ENCODE assay signal across 19 cellular contexts in genomic region chr15:49286649-49287394, GRCh38.
DNase-seq lines count a peak whose midpoint lies in the region; ATAC-seq, FAIRE-seq and TF ChIP-seq lines count a peak whose summit lies in the region.
"Had no signal": no experiment of that assay in that cellular context is flagged by ENCODE, and none has a peak within 500 bp of the region (broad histone marks: within the 10 kb centered on the region; RNA-seq: fewer than 3 reads in every experiment).

No MANE protein-coding gene starts in this region.

- no peaks in the 10 kb centered on the region for H3K9me3 ChIP-seq in H9 (ENCODE audit: control insufficient read depth, low read depth, low read length)
- H3K9me3 ChIP-seq: SJSA1 had no signal

- H3K4ac ChIP-seq in H9 (ENCODE audit: low read depth, low read length): no peak overlapping the region

- no peak overlapping the region for H3K4me3 Mint-ChIP-seq in activated naive CD4-positive, alpha-beta T cell treated with anti-CD3 and anti-CD28 coated beads, Interleukin-2, amount 50 U/mL, for 24 hours
- H3K4me3 Mint-ChIP-seq in T-helper 1 cell treated with Interleukin-12 subunit alpha and Interleukin-12 subunit beta and Interleukin-4 antibody, amounts not matched to agents 30 μg/mL and 1 μg/mL, for 36 hours: no peak overlapping the region
- peak overlapping the region; percentile 21 to 24 for H3K4me3 Mint-ChIP-seq in stimulated activated naive CD8-positive, alpha-beta T cell treated with anti-CD3 and anti-CD28 coated beads, Interleukin-15, amount 100 ng/mL, for 72 hours
- H3K4me3 Mint-ChIP-seq in H9: no peak overlapping the region

- peaks cover 29% of the 10 kb centered on the region for H3K4me1 Mint-ChIP-seq in activated naive CD4-positive, alpha-beta T cell treated with anti-CD3 and anti-CD28 coated beads, Interleukin-2, amount 50 U/mL, for 24 hours
- H3K4me1 Mint-ChIP-seq in T-helper 1 cell treated with Interleukin-12 subunit alpha and Interleukin-12 subunit beta and Interleukin-4 antibody, amounts not matched to agents 30 μg/mL and 1 μg/mL, for 36 hours (ENCODE audit: low read depth): peaks cover 22% of the 10 kb centered on the region
- peaks cover 53% of the 10 kb centered on the region for H3K4me1 Mint-ChIP-seq in stimulated activated naive CD8-positive, alpha-beta T cell treated with anti-CD3 and anti-CD28 coated beads, Interleukin-15, amount 100 ng/mL, for 72 hours
- peaks cover 13 to 16% of the 10 kb centered on the region in 2 experiments for H3K4me1 Mint-ChIP-seq in H9

- H4K20me1 ChIP-seq in H9 (ENCODE audit: control insufficient read depth, insufficient read depth, insufficient read length): no peaks in the 10 kb centered on the region

- ATAC-seq in stimulated activated naive CD8-positive, alpha-beta T cell treated with anti-CD3 and anti-CD28 coated beads, Interleukin-15, amount 100 ng/mL, for 72 hours: peak; percentile 89
- ATAC-seq: GM12878 had no signal

- no peak overlapping the region for H3K23ac ChIP-seq in H9 (ENCODE audit: insufficient read length, low read depth, low read length)

- no peaks in the 10 kb centered on the region for H3K79me2 ChIP-seq in H9 (ENCODE audit: insufficient read depth, low read length)

- no peak overlapping the region for H3K56ac ChIP-seq in H9 (ENCODE audit: insufficient read length, low read depth, low read length)

- H3K23me2 ChIP-seq in H9 (ENCODE audit: insufficient read length, low read depth, low read length, poor library complexity, severe bottlenecking): no peaks in the 10 kb centered on the region

- no peak overlapping the region for H2BK12ac ChIP-seq in H9 (ENCODE audit: insufficient read length, low read depth, low read length)

- H3K79me1 ChIP-seq in H9 (ENCODE audit: insufficient read depth, low read depth, low read length, poor library complexity, severe bottlenecking): no peaks in the 10 kb centered on the region

- no peak overlapping the region for H2BK5ac ChIP-seq in H9 (ENCODE audit: insufficient read length, low read length)

- H3K27ac Mint-ChIP-seq in activated naive CD4-positive, alpha-beta T cell treated with anti-CD3 and anti-CD28 coated beads, Interleukin-2, amount 50 U/mL, for 24 hours: peak overlapping the region; percentile 38
- H3K27ac Mint-ChIP-seq in T-helper 1 cell treated with Interleukin-12 subunit alpha and Interleukin-12 subunit beta and Interleukin-4 antibody, amounts not matched to agents 30 μg/mL and 1 μg/mL, for 36 hours: peak overlapping the region; percentile 50
- peak overlapping the region in 1 of 2 donors; percentile 81 for H3K27ac Mint-ChIP-seq in stimulated activated naive CD8-positive, alpha-beta T cell treated with anti-CD3 and anti-CD28 coated beads, Interleukin-15, amount 100 ng/mL, for 72 hours
- H3K27ac Mint-ChIP-seq in H9: peak overlapping the region in 1 of 3 experiments; percentile 3; a peak in 1 of 7 replicates

- peaks cover 6% of the 10 kb centered on the region for H3K9me3 Mint-ChIP-seq in activated naive CD4-positive, alpha-beta T cell treated with anti-CD3 and anti-CD28 coated beads, Interleukin-2, amount 50 U/mL, for 24 hours
- H3K9me3 Mint-ChIP-seq in T-helper 1 cell treated with Interleukin-12 subunit alpha and Interleukin-12 subunit beta and Interleukin-4 antibody, amounts not matched to agents 30 μg/mL and 1 μg/mL, for 36 hours: peaks cover 6% of the 10 kb centered on the region
- peaks cover 0 to 6% of the 10 kb centered on the region in 2 donors for H3K9me3 Mint-ChIP-seq in stimulated activated naive CD8-positive, alpha-beta T cell treated with anti-CD3 and anti-CD28 coated beads, Interleukin-15, amount 100 ng/mL, for 72 hours
- H3K9me3 Mint-ChIP-seq in H9: no peaks in the 10 kb centered on the region

- no peak for DNase-seq in activated naive CD4-positive, alpha-beta T cell (lab: John Stamatoyannopoulos, UW)
- DNase-seq in dermis blood vessel endothelial cell: peak; percentile 29
- DNase-seq in stimulated activated naive CD8-positive, alpha-beta T cell treated with anti-CD3 and anti-CD28 coated beads, Interleukin-15, amount 100 ng/mL, for 72 hours: no peak
- no peak for DNase-seq in kidney tubule cell (ENCODE audit: low spot score)
- DNase-seq in H9: no peak
- DNase-seq in H54 (ENCODE audit: insufficient read length, low spot score): no peak
- DNase-seq: amniotic stem cell; COR-L47; GM23248; hippocampal formation; Karpas-422; NCI-H1694 treated with DMSO at 0.1 percent for 48 hours; nucleus accumbens; stimulated activated CD4-positive, alpha-beta T cell treated with anti-CD3 and anti-CD28 coated beads, Interleukin-4, amount 100 ng/mL, for 4 hours had no signal

- no peak overlapping the region for H3K14ac ChIP-seq in H9 (ENCODE audit: insufficient read depth, low read length)

- no peaks in the 10 kb centered on the region for H3K27me3 ChIP-seq in H9 (ENCODE audit: insufficient read depth, low read length)
- H3K27me3 ChIP-seq: SJSA1 had no signal

- WGBS in H9 (ENCODE audit: extremely low coverage, insufficient read length, low lambda C conversion rate): no CpG with 5 or more reads among the region's 4 CpGs

- H3K4me1 ChIP-seq in H9 (ENCODE audit: insufficient read depth, low read length): peaks cover 3% of the 10 kb centered on the region; the same call in 1 of the 2 replicates
- H3K4me1 ChIP-seq: SJSA1 had no signal

- no peak overlapping the region for H2BK120ac ChIP-seq in H9 (ENCODE audit: low read depth, low read length, poor library complexity, severe bottlenecking)

- H2AK5ac ChIP-seq in H9 (ENCODE audit: insufficient read length, low read length): no peak overlapping the region

- H3T11ph ChIP-seq in H9 (ENCODE audit: low read length): no peak overlapping the region

- no peak for TF ChIP-seq CTCF in H9 (conservative IDR thresholded peaks at IDR 0.05)

- H2BK15ac ChIP-seq in H9 (ENCODE audit: low read depth, low read length): no peak overlapping the region

- no peak overlapping the region for H2BK20ac ChIP-seq in H9 (ENCODE audit: low read depth, low read length, poor library complexity, severe bottlenecking)

- no peaks in the 10 kb centered on the region for H3K27me3 Mint-ChIP-seq in activated naive CD4-positive, alpha-beta T cell treated with anti-CD3 and anti-CD28 coated beads, Interleukin-2, amount 50 U/mL, for 24 hours
- H3K27me3 Mint-ChIP-seq in T-helper 1 cell treated with Interleukin-12 subunit alpha and Interleukin-12 subunit beta and Interleukin-4 antibody, amounts not matched to agents 30 μg/mL and 1 μg/mL, for 36 hours (ENCODE audit: low read depth): no peaks in the 10 kb centered on the region
- H3K27me3 Mint-ChIP-seq in stimulated activated naive CD8-positive, alpha-beta T cell treated with anti-CD3 and anti-CD28 coated beads, Interleukin-15, amount 100 ng/mL, for 72 hours: no peaks in the 10 kb centered on the region
- H3K27me3 Mint-ChIP-seq in H9 (ENCODE audit: low read depth): no peaks in the 10 kb centered on the region

- no peak overlapping the region for H3K4me2 ChIP-seq in H9 (ENCODE audit: insufficient read depth, insufficient read length, low read length)

- H3K18ac ChIP-seq in H9 (ENCODE audit: insufficient read length, low read depth, low read length): no peak overlapping the region

- H4K91ac ChIP-seq in H9 (ENCODE audit: insufficient read length, low read depth, low read length): no peak overlapping the region

- H4K8ac ChIP-seq in H9 (replicated peaks; ENCODE audit: insufficient read length, low read depth, low read length): no peak overlapping the region

- no peak overlapping the region for H3K27ac ChIP-seq in H9 (ENCODE audit: insufficient read length, low read depth, low read length)
- H3K27ac ChIP-seq: GM23248, SJSA1 had no signal

- H3K9ac ChIP-seq in H9 (ENCODE audit: extremely low read depth, insufficient read length, low read length): no peak overlapping the region
- H3K9ac ChIP-seq: GM23248 had no signal

- no peak for FAIRE-seq in H54 (lab: Jason Lieb, UNC)
- FAIRE-seq: GM12878, urothelium cell line had no signal

- no peak for TF ChIP-seq POLR2A in H54 (IDR thresholded peaks at IDR 0.05; ENCODE audit: low read depth, low read length)

- peaks cover 58% of the 10 kb centered on the region for H3K36me3 Mint-ChIP-seq in activated naive CD4-positive, alpha-beta T cell treated with anti-CD3 and anti-CD28 coated beads, Interleukin-2, amount 50 U/mL, for 24 hours
- peaks cover 59% of the 10 kb centered on the region for H3K36me3 Mint-ChIP-seq in T-helper 1 cell treated with Interleukin-12 subunit alpha and Interleukin-12 subunit beta and Interleukin-4 antibody, amounts not matched to agents 30 μg/mL and 1 μg/mL, for 36 hours (ENCODE audit: low read depth)
- H3K36me3 Mint-ChIP-seq in H9 (ENCODE audit: insufficient read depth in 1 of 3, low read depth in 3 of 3): peaks cover 0 to 19% (median 16%) of the 10 kb centered on the region in 3 experiments; a peak in 6 of 7 replicates

- H2AFZ ChIP-seq in H9 (ENCODE audit: low read length): no peak overlapping the region
- H2AFZ ChIP-seq: GM23248 had no signal

- H4K5ac ChIP-seq in H9 (ENCODE audit: insufficient read length, low read depth, low read length): no peak overlapping the region

Comparison
In these comparisons a context has a peak if more than half of its experiments do, and no peak if none do; other contexts are left out.
1. H3K4me3 Mint-ChIP-seq: peak in stimulated activated naive CD8-positive, alpha-beta T cell treated with anti-CD3 and anti-CD28 coated beads, Interleukin-15, amount 100 ng/mL, for 72 hours (2 of 2); none in activated naive CD4-positive, alpha-beta T cell treated with anti-CD3 and anti-CD28 coated beads, Interleukin-2, amount 50 U/mL, for 24 hours (single experiment), T-helper 1 cell treated with Interleukin-12 subunit alpha and Interleukin-12 subunit beta and Interleukin-4 antibody, amounts not matched to agents 30 μg/mL and 1 μg/mL, for 36 hours (single experiment) and H9 (0 of 2).